Comparison of ENCODE assay signal across 28 cellular contexts in genomic region chr11:37995886-37996285, GRCh38.
"Had no signal": no experiment of that assay in that cellular context is flagged by ENCODE, and none has a peak within 500 bp of the region (broad histone marks: within the 10 kb centered on the region; RNA-seq: fewer than 3 reads in every experiment).

No MANE protein-coding gene starts in this region.

- H3K36me3 Mint-ChIP-seq: naive thymus-derived CD4-positive, alpha-beta T cell; natural killer cell; neural progenitor cell; stimulated activated memory B cell treated with anti-CD40 and anti-IgM and Interleukin-4, amounts not matched to agents 10 μg/mL and 1 μg/mL and 100 μg/mL, for 72 hours had no signal

- DNase-seq: naive thymus-derived CD4-positive, alpha-beta T cell; natural killer cell; occipital lobe; pancreas; psoas muscle; right cardiac atrium; right lobe of liver; sigmoid colon; small intestine; spleen; stimulated activated CD4-positive, alpha-beta T cell treated with anti-CD3 and anti-CD28 coated beads, Interleukin-12 subunit alpha, Interleukin-12 subunit beta, amount 100 ng/mL, for 4 hours; stimulated activated CD4-positive, alpha-beta T cell treated with anti-CD3 and anti-CD28 coated beads, Interleukin-1b, Interleukin-23, amount 100 ng/mL, for 48 hours; stimulated activated CD4-positive, alpha-beta T cell treated with anti-CD3 and anti-CD28 coated beads, Interleukin-4, amount 100 ng/mL, for 1 hour; stimulated activated CD4-positive, alpha-beta T cell treated with anti-CD3 and anti-CD28 coated beads, Interleukin-4, amount 100 ng/mL, for 4 hours; stimulated activated CD8-positive, alpha-beta memory T cell treated with anti-CD3 and anti-CD28 coated beads, Interleukin-4, amount 100 ng/mL, for 48 hours; stimulated activated naive CD4-positive, alpha-beta T cell; stimulated activated naive CD8-positive, alpha-beta T cell treated with anti-CD3 and anti-CD28 coated beads, Interleukin-15, amount 100 ng/mL, for 72 hours; stimulated activated naive CD8-positive, alpha-beta T cell treated with anti-CD3 and anti-CD28 coated beads, Interleukin-15, Interleukin-2, amounts not matched to agents 100 U/mL and 50 U/mL, for 24 hours; substantia nigra; testis; trophoblast cell; upper lobe of left lung had no signal

- ATAC-seq: naive thymus-derived CD4-positive, alpha-beta T cell; natural killer cell; pancreas; psoas muscle; right cardiac atrium; right lobe of liver; stimulated activated memory B cell treated with anti-CD40 and anti-IgM and Interleukin-4, amounts not matched to agents 10 μg/mL and 1 μg/mL and 100 μg/mL, for 72 hours; stimulated activated naive CD8-positive, alpha-beta T cell treated with anti-CD3 and anti-CD28 coated beads, Interleukin-15, amount 100 ng/mL, for 72 hours; stimulated activated naive CD8-positive, alpha-beta T cell treated with anti-CD3 and anti-CD28 coated beads, Interleukin-15, Interleukin-2, amounts not matched to agents 100 U/mL and 50 U/mL, for 24 hours had no signal

- H3K27ac Mint-ChIP-seq: naive thymus-derived CD4-positive, alpha-beta T cell; natural killer cell; nephron; neural progenitor cell; stimulated activated memory B cell treated with anti-CD40 and anti-IgM and Interleukin-4, amounts not matched to agents 10 μg/mL and 1 μg/mL and 100 μg/mL, for 72 hours; stimulated activated naive CD8-positive, alpha-beta T cell treated with anti-CD3 and anti-CD28 coated beads, Interleukin-15, amount 100 ng/mL, for 72 hours had no signal

- H3K36me3 ChIP-seq: neural progenitor cell, pancreas, right lobe of liver, sigmoid colon, spleen, suprapubic skin, tibial nerve, upper lobe of left lung, vagina had no signal

- H3K27me3 ChIP-seq: neural progenitor cell, pancreas, right lobe of liver, sigmoid colon, spleen, suprapubic skin, testis, tibial nerve, upper lobe of left lung, vagina had no signal

- H3K4me2 ChIP-seq: neural progenitor cell had no signal

- H3K27me3 Mint-ChIP-seq: naive thymus-derived CD4-positive, alpha-beta T cell; stimulated activated memory B cell treated with anti-CD40 and anti-IgM and Interleukin-4, amounts not matched to agents 10 μg/mL and 1 μg/mL and 100 μg/mL, for 72 hours; stimulated activated naive CD8-positive, alpha-beta T cell treated with anti-CD3 and anti-CD28 coated beads, Interleukin-15, amount 100 ng/mL, for 72 hours had no signal

- H2AFZ ChIP-seq: neural progenitor cell had no signal

- H3K9me3 ChIP-seq: pancreas, psoas muscle, sigmoid colon, testis, tibial nerve, upper lobe of left lung, vagina had no signal

- H3K4me1 ChIP-seq: neural progenitor cell, pancreas, psoas muscle, right lobe of liver, spleen, suprapubic skin, testis, tibial nerve, upper lobe of left lung, vagina had no signal

- H3K4me3 ChIP-seq: neural progenitor cell, pancreas, psoas muscle, right lobe of liver, sigmoid colon, spleen, suprapubic skin, testis, tibial nerve, upper lobe of left lung, vagina had no signal

- H3K27ac ChIP-seq: neural progenitor cell, pancreas, psoas muscle, right lobe of liver, sigmoid colon, spleen, suprapubic skin, testis, tibial nerve, upper lobe of left lung, vagina had no signal

- H3K4me1 Mint-ChIP-seq: naive thymus-derived CD4-positive, alpha-beta T cell; natural killer cell; nephron; neural progenitor cell; stimulated activated memory B cell treated with anti-CD40 and anti-IgM and Interleukin-4, amounts not matched to agents 10 μg/mL and 1 μg/mL and 100 μg/mL, for 72 hours; stimulated activated naive CD8-positive, alpha-beta T cell treated with anti-CD3 and anti-CD28 coated beads, Interleukin-15, amount 100 ng/mL, for 72 hours had no signal

- H3K9ac ChIP-seq: neural progenitor cell had no signal

- H3K4me3 Mint-ChIP-seq: naive thymus-derived CD4-positive, alpha-beta T cell; natural killer cell; nephron; neural progenitor cell; stimulated activated memory B cell treated with anti-CD40 and anti-IgM and Interleukin-4, amounts not matched to agents 10 μg/mL and 1 μg/mL and 100 μg/mL, for 72 hours; stimulated activated naive CD8-positive, alpha-beta T cell treated with anti-CD3 and anti-CD28 coated beads, Interleukin-15, amount 100 ng/mL, for 72 hours had no signal
